8 cellular contexts compared by ENCODE assay signal in genomic region chr6:80143312-80143960, GRCh38. TPM values are rescaled to one million over a fixed set of nuclear protein-coding genes. Genes with fewer than 3 reads are reported as not detected.
DNase-seq lines count a peak whose midpoint lies in the region; ATAC-seq, FAIRE-seq and TF ChIP-seq lines count a peak whose summit lies in the region.

No MANE protein-coding gene starts in this region.

- no peaks in the 10 kb centered on the region for H3K9me3 ChIP-seq in PC-9 (ENCODE audit: insufficient read depth, low read depth)
- H3K9me3 ChIP-seq in esophagus muscularis mucosa: no peaks in the 10 kb centered on the region
- H3K9me3 ChIP-seq in pancreas: no peaks in the 10 kb centered on the region
- no peaks in the 10 kb centered on the region for H3K9me3 ChIP-seq in esophagus squamous epithelium

- FAIRE-seq in pancreas (lab: Jason Lieb, UNC): no peak

- TF ChIP-seq POLR2A in esophagus muscularis mucosa (IDR thresholded peaks at IDR 0.05; ENCODE audit: low read depth) (no peak), esophagus squamous epithelium (IDR thresholded peaks at IDR 0.05) (no peak)

- no peaks in the 10 kb centered on the region for H3K27me3 Mint-ChIP-seq in Calu3 (ENCODE audit: unreplicated experiment)

- DNase-seq in Calu3 (peak; percentile 75), PC-9 (peak; percentile 82 to 88), esophagus muscularis mucosa (ENCODE audit: extremely low spot score) (no peak), pancreas (peak in 5 of 6 donors; percentile 30 to 62 (median 40)), NCI-H524 treated with DMSO at 0.1 percent for 48 hours (lab: John Stamatoyannopoulos, UW) (no peak), middle frontal gyrus (ENCODE audit: extremely low spot score, low spot score) (no peak), esophagus squamous epithelium (lab: John Stamatoyannopoulos, UW) (no peak)
- no peak for DNase-seq in activated CD4-positive, CD25-positive, alpha-beta regulatory T cell (lab: John Stamatoyannopoulos, UW)

- H3K27ac Mint-ChIP-seq in Calu3 (ENCODE audit: unreplicated experiment): peak overlapping the region; percentile 89

- peaks cover 19% of the 10 kb centered on the region for H3K4me1 ChIP-seq in PC-9 (replicated peaks; ENCODE audit: insufficient read depth)
- H3K4me1 ChIP-seq in esophagus muscularis mucosa: peaks cover 22 to 37% (median 36%) of the 10 kb centered on the region in 4 donors
- peaks cover 0 to 10% (median 4%) of the 10 kb centered on the region in 3 donors for H3K4me1 ChIP-seq in pancreas
- H3K4me1 ChIP-seq in esophagus squamous epithelium: peaks cover 3 to 35% (median 24%) of the 10 kb centered on the region in 3 donors

- no peaks in the 10 kb centered on the region for H3K9me3 Mint-ChIP-seq in Calu3 (ENCODE audit: low read depth, unreplicated experiment)

- H3K36me3 ChIP-seq in PC-9 (ENCODE audit: low read depth) (no peaks in the 10 kb centered on the region), esophagus muscularis mucosa (no peaks in the 10 kb centered on the region), pancreas (peaks cover 0 to 4% (median 0%) of the 10 kb centered on the region in 3 donors), esophagus squamous epithelium (peaks cover 0 to 5% (median 0%) of the 10 kb centered on the region in 3 donors)

- H3K27ac ChIP-seq in PC-9: peak overlapping the region; percentile 47
- peak overlapping the region in 3 of 4 donors; percentile 20 to 44 (median 24) for H3K27ac ChIP-seq in esophagus muscularis mucosa (replicated peaks in 1 of 4)
- no peak overlapping the region for H3K27ac ChIP-seq in pancreas
- H3K27ac ChIP-seq in esophagus squamous epithelium: peak overlapping the region in 2 of 4 donors; percentile 31 to 60

- no peaks in the 10 kb centered on the region for H4K20me1 ChIP-seq in PC-9 (ENCODE audit: insufficient read depth)

- H3K4me3 ChIP-seq in PC-9: no peak overlapping the region
- no peak overlapping the region for H3K4me3 ChIP-seq in esophagus muscularis mucosa
- H3K4me3 ChIP-seq in pancreas: no peak overlapping the region
- H3K4me3 ChIP-seq in esophagus squamous epithelium: no peak overlapping the region

- H3F3A ChIP-seq in PC-9 (ENCODE audit: insufficient read depth, low read depth): peaks cover 10% of the 10 kb centered on the region

- peaks cover 16% of the 10 kb centered on the region for H3K4me1 Mint-ChIP-seq in Calu3 (ENCODE audit: low read depth, unreplicated experiment)

- no peaks in the 10 kb centered on the region for H3K9me2 ChIP-seq in PC-9 (ENCODE audit: insufficient read depth)

- H2AFZ ChIP-seq in PC-9: no peak overlapping the region

- POLR2A ChIA-PET in PC-9 (lab: Charles Lee; ENCODE audit: unreplicated experiment): interaction anchor here (0.6 to 0.7 kb wide), 3 partner anchors 28 to 55 kb away, joined by 3 to 4 read pairs (median 4); no protein-coding TSS in a partner anchor

- H3K27me3 ChIP-seq in PC-9 (ENCODE audit: insufficient read depth, low read depth) (no peaks in the 10 kb centered on the region), esophagus muscularis mucosa (no peaks in the 10 kb centered on the region), pancreas (no peaks in the 10 kb centered on the region), esophagus squamous epithelium (no peaks in the 10 kb centered on the region)

- peak in 3 of 4 donors; percentile 42 to 74 (median 51) for ATAC-seq in pancreas

- H3K79me2 ChIP-seq in PC-9 (ENCODE audit: low read depth): no peaks in the 10 kb centered on the region

- peaks cover 6% of the 10 kb centered on the region for H3K36me3 Mint-ChIP-seq in Calu3 (ENCODE audit: insufficient read depth, unreplicated experiment)

- H3K4me2 ChIP-seq in PC-9: 0 out of 2 replicates have a peak overlapping the region, but pooled peaks have one; percentile 18

- TF ChIP-seq CTCF in Calu3 (IDR thresholded peaks at IDR 0.05; ENCODE audit: unreplicated experiment) (no peak), PC-9 (conservative IDR thresholded peaks at IDR 0.05) (no peak), esophagus muscularis mucosa (IDR thresholded peaks at IDR 0.05) (no peak), pancreas (IDR thresholded peaks at IDR 0.05) (no peak), esophagus squamous epithelium (IDR thresholded peaks at IDR 0.05) (no peak)

- H3K4me3 Mint-ChIP-seq in Calu3 (ENCODE audit: low read depth, unreplicated experiment): no peak overlapping the region

- BruUV-seq in Calu3 (replicated peaks; lab: Mats Ljungman, UMichigan) (no TSS peak), PC-9 (replicated peaks; lab: Mats Ljungman, UMichigan) (no TSS peak)

- 14% methylated on average over 3 of the region's 3 CpGs for WGBS in esophagus muscularis mucosa
- 44 to 52% methylated on average over 3 of the region's 3 CpGs for WGBS in pancreas, 2 donors
- 10 to 32% methylated on average over 3 of the region's 3 CpGs for WGBS in esophagus squamous epithelium, 2 donors

- intact Hi-C loops in Calu3 (cut with micrococcal nuclease; ENCODE audit: unreplicated experiment): no loop called here
- intact Hi-C loops in PC-9 (cut with micrococcal nuclease; ENCODE audit: unreplicated experiment): loop anchor here (1.0 to 5.0 kb wide), 3 partner anchors 15 to 69 kb away; partner anchors contain the start of gene BCKDHB
- intact Hi-C loops in esophagus muscularis mucosa (cut with DNase I): no loop called here
- intact Hi-C loops in pancreas (cut with DNase I): no loop called here
- intact Hi-C loops in esophagus squamous epithelium (cut with DNase I): no loop called here

- CTCF ChIA-PET in Calu3 (lab: Charles Lee) (no interaction called here), PC-9 (lab: Charles Lee) (no interaction called here)

- no peak for TF ChIP-seq EP300 in esophagus muscularis mucosa (IDR thresholded peaks at IDR 0.05)

RNA-seq across cellular contexts. Expression of gene BCKDHB, which starts 37.0 kb away (rescaled TPM):
- total RNA-seq in Calu3 (2022) (24.9 and 27.3 TPM in 2 replicates), PC-9 (2021) (29.7 and 41.5 TPM in 2 replicates), esophagus muscularis mucosa (10 to 100 TPM; 12.2 to 26.2 (median 20.6) TPM), pancreas (10 to 100 TPM in 4 of 6 donors, 1 to 10 TPM in 2; 6.4 to 16.8 (median 11.4) TPM), esophagus squamous epithelium (10 to 100 TPM in 2 of 4 donors, 1 to 10 TPM in 2; 7.6 to 15.8 (median 9.0) TPM)
- 1 to 10 TPM; 4.8 to 8.5 TPM for polyA plus RNA-seq in pancreas

Comparison
In these comparisons a context has a peak if more than half of its experiments do, and no peak if none do; other contexts are left out.
1. DNase-seq: peak in Calu3 (single experiment), PC-9 (2 of 2) and pancreas (5 of 6); none in esophagus muscularis mucosa (single experiment), NCI-H524 treated with DMSO at 0.1 percent for 48 hours (single experiment), middle frontal gyrus (single experiment), esophagus squamous epithelium (single experiment) and activated CD4-positive, CD25-positive, alpha-beta regulatory T cell (0 of 4).
2. H3K27ac ChIP-seq: peak in PC-9 (single experiment) and esophagus muscularis mucosa (3 of 4); none in pancreas (0 of 4).